1 cellular context compared by ENCODE assay signal in the genomic region with DNA sequence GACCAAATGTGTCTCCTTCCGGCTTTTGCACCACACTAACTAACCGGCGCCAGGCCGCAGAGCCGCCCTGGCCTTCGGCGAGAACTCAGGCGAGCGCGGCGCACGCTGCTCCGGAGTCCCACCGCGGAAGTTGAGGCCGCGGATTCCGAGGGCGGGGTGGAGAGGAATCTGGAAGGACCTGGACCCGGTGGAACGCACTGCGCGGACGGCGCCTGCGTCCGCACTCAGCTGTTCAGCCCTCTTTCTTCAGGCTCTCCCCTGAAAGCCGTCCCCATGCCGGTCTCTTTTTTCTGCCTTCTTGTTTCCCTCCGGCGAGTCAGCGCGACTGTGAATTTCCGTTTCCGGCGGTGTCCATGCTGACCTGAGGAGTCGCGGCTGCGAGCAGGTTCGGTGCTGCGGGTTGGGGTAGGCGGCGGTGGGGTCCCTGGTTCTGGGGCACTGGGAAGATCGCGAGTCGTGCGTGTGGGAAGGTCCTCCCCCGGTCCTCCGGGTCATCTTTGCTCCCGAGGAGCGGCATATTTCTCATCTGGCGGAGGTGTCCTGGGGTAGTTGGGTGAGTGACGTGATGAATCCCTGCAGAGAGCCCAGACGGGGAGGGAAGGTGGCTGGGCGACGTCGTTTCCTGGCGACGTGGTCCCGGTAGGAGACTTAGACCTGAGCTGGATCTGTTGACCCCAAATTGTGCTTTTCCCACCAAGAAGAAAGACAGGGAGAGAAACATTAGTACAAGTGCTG.
TF ChIP-seq lines count a peak whose summit lies in the region.

A gene with protein sequence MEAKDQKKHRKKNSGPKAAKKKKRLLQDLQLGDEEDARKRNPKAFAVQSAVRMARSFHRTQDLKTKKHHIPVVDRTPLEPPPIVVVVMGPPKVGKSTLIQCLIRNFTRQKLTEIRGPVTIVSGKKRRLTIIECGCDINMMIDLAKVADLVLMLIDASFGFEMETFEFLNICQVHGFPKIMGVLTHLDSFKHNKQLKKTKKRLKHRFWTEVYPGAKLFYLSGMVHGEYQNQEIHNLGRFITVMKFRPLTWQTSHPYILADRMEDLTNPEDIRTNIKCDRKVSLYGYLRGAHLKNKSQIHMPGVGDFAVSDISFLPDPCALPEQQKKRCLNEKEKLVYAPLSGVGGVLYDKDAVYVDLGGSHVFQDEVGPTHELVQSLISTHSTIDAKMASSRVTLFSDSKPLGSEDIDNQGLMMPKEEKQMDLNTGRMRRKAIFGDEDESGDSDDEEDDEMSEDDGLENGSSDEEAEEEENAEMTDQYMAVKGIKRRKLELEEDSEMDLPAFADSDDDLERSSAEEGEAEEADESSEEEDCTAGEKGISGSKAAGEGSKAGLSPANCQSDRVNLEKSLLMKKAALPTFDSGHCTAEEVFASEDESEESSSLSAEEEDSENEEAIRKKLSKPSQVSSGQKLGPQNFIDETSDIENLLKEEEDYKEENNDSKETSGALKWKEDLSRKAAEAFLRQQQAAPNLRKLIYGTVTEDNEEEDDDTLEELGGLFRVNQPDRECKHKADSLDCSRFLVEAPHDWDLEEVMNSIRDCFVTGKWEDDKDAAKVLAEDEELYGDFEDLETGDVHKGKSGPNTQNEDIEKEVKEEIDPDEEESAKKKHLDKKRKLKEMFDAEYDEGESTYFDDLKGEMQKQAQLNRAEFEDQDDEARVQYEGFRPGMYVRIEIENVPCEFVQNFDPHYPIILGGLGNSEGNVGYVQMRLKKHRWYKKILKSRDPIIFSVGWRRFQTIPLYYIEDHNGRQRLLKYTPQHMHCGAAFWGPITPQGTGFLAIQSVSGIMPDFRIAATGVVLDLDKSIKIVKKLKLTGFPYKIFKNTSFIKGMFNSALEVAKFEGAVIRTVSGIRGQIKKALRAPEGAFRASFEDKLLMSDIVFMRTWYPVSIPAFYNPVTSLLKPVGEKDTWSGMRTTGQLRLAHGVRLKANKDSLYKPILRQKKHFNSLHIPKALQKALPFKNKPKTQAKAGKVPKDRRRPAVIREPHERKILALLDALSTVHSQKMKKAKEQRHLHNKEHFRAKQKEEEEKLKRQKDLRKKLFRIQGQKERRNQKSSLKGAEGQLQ (plus strand): TSS at position 350 of the 735 bp plus-strand sequence. CDS start 1,600 bp downstream, outside the sequence.

TF ChIP-seq in HepG2, 621 proteins besides CTCF, POLR2A, EP300 and RAD21 (continued from another document and continues in another):
- TF ChIP-seq, protein P1, sequence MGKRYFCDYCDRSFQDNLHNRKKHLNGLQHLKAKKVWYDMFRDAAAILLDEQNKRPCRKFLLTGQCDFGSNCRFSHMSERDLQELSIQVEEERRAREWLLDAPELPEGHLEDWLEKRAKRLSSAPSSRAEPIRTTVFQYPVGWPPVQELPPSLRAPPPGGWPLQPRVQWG (CRISPR knock-in tag; IDR thresholded peaks at IDR 0.05; ENCODE audit: borderline replicate concordance, low read depth): no peak
- TF ChIP-seq, protein P2, sequence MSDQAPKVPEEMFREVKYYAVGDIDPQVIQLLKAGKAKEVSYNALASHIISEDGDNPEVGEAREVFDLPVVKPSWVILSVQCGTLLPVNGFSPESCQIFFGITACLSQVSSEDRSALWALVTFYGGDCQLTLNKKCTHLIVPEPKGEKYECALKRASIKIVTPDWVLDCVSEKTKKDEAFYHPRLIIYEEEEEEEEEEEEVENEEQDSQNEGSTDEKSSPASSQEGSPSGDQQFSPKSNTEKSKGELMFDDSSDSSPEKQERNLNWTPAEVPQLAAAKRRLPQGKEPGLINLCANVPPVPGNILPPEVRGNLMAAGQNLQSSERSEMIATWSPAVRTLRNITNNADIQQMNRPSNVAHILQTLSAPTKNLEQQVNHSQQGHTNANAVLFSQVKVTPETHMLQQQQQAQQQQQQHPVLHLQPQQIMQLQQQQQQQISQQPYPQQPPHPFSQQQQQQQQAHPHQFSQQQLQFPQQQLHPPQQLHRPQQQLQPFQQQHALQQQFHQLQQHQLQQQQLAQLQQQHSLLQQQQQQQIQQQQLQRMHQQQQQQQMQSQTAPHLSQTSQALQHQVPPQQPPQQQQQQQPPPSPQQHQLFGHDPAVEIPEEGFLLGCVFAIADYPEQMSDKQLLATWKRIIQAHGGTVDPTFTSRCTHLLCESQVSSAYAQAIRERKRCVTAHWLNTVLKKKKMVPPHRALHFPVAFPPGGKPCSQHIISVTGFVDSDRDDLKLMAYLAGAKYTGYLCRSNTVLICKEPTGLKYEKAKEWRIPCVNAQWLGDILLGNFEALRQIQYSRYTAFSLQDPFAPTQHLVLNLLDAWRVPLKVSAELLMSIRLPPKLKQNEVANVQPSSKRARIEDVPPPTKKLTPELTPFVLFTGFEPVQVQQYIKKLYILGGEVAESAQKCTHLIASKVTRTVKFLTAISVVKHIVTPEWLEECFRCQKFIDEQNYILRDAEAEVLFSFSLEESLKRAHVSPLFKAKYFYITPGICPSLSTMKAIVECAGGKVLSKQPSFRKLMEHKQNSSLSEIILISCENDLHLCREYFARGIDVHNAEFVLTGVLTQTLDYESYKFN (CRISPR knock-in tag; conservative IDR thresholded peaks at IDR 0.05): peak; percentile 61
- TF ChIP-seq ZSCAN25 (CRISPR knock-in tag; IDR thresholded peaks at IDR 0.05) (peak; percentile 8; the same call in 1 of the 2 replicates), BRCA1 (CRISPR knock-in tag; IDR thresholded peaks at IDR 0.05) (peak; percentile 81; the same call in 1 of the 2 replicates), MED1 (CRISPR knock-in tag; IDR thresholded peaks at IDR 0.05) (peak; percentile 79), HMGA1 (CRISPR knock-in tag; conservative IDR thresholded peaks at IDR 0.05) (no peak)
- TF ChIP-seq, protein P3, sequence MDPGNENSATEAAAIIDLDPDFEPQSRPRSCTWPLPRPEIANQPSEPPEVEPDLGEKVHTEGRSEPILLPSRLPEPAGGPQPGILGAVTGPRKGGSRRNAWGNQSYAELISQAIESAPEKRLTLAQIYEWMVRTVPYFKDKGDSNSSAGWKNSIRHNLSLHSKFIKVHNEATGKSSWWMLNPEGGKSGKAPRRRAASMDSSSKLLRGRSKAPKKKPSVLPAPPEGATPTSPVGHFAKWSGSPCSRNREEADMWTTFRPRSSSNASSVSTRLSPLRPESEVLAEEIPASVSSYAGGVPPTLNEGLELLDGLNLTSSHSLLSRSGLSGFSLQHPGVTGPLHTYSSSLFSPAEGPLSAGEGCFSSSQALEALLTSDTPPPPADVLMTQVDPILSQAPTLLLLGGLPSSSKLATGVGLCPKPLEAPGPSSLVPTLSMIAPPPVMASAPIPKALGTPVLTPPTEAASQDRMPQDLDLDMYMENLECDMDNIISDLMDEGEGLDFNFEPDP (CRISPR knock-in tag; conservative IDR thresholded peaks at IDR 0.05): 0 out of 2 replicates have a peak, but pooled peaks have one; percentile 90
- TF ChIP-seq, protein P4, sequence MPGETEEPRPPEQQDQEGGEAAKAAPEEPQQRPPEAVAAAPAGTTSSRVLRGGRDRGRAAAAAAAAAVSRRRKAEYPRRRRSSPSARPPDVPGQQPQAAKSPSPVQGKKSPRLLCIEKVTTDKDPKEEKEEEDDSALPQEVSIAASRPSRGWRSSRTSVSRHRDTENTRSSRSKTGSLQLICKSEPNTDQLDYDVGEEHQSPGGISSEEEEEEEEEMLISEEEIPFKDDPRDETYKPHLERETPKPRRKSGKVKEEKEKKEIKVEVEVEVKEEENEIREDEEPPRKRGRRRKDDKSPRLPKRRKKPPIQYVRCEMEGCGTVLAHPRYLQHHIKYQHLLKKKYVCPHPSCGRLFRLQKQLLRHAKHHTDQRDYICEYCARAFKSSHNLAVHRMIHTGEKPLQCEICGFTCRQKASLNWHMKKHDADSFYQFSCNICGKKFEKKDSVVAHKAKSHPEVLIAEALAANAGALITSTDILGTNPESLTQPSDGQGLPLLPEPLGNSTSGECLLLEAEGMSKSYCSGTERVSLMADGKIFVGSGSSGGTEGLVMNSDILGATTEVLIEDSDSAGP (CRISPR knock-in tag; IDR thresholded peaks at IDR 0.05; ENCODE audit: borderline replicate concordance): peak; percentile 96; the same call in 1 of the 2 replicates
- TF ChIP-seq, protein P5, sequence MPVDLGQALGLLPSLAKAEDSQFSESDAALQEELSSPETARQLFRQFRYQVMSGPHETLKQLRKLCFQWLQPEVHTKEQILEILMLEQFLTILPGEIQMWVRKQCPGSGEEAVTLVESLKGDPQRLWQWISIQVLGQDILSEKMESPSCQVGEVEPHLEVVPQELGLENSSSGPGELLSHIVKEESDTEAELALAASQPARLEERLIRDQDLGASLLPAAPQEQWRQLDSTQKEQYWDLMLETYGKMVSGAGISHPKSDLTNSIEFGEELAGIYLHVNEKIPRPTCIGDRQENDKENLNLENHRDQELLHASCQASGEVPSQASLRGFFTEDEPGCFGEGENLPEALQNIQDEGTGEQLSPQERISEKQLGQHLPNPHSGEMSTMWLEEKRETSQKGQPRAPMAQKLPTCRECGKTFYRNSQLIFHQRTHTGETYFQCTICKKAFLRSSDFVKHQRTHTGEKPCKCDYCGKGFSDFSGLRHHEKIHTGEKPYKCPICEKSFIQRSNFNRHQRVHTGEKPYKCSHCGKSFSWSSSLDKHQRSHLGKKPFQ (CRISPR knock-in tag; IDR thresholded peaks at IDR 0.05; ENCODE audit: insufficient replicate concordance): peak; percentile 89
- TF ChIP-seq, protein P6, sequence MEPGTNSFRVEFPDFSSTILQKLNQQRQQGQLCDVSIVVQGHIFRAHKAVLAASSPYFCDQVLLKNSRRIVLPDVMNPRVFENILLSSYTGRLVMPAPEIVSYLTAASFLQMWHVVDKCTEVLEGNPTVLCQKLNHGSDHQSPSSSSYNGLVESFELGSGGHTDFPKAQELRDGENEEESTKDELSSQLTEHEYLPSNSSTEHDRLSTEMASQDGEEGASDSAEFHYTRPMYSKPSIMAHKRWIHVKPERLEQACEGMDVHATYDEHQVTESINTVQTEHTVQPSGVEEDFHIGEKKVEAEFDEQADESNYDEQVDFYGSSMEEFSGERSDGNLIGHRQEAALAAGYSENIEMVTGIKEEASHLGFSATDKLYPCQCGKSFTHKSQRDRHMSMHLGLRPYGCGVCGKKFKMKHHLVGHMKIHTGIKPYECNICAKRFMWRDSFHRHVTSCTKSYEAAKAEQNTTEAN (CRISPR knock-in tag; conservative IDR thresholded peaks at IDR 0.05): peak; percentile 85
- TF ChIP-seq, protein P7, sequence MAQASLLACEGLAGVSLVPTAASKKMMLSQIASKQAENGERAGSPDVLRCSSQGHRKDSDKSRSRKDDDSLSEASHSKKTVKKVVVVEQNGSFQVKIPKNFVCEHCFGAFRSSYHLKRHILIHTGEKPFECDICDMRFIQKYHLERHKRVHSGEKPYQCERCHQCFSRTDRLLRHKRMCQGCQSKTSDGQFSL (CRISPR knock-in tag; IDR thresholded peaks at IDR 0.05): no peak; the same call in 1 of the 2 replicates
- TF ChIP-seq, protein P8, sequence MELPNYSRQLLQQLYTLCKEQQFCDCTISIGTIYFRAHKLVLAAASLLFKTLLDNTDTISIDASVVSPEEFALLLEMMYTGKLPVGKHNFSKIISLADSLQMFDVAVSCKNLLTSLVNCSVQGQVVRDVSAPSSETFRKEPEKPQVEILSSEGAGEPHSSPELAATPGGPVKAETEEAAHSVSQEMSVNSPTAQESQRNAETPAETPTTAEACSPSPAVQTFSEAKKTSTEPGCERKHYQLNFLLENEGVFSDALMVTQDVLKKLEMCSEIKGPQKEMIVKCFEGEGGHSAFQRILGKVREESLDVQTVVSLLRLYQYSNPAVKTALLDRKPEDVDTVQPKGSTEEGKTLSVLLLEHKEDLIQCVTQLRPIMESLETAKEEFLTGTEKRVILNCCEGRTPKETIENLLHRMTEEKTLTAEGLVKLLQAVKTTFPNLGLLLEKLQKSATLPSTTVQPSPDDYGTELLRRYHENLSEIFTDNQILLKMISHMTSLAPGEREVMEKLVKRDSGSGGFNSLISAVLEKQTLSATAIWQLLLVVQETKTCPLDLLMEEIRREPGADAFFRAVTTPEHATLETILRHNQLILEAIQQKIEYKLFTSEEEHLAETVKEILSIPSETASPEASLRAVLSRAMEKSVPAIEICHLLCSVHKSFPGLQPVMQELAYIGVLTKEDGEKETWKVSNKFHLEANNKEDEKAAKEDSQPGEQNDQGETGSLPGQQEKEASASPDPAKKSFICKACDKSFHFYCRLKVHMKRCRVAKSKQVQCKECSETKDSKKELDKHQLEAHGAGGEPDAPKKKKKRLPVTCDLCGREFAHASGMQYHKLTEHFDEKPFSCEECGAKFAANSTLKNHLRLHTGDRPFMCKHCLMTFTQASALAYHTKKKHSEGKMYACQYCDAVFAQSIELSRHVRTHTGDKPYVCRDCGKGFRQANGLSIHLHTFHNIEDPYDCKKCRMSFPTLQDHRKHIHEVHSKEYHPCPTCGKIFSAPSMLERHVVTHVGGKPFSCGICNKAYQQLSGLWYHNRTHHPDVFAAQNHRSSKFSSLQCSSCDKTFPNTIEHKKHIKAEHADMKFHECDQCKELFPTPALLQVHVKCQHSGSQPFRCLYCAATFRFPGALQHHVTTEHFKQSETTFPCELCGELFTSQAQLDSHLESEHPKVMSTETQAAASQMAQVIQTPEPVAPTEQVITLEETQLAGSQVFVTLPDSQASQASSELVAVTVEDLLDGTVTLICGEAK (IDR thresholded peaks at IDR 0.05): peak; percentile 98
- TF ChIP-seq, protein P8 (CRISPR knock-in tag; IDR thresholded peaks at IDR 0.05): peak; percentile 90
